16 cellular contexts compared by ENCODE assay signal in genomic region chr15:69042531-69042930, GRCh38. TPM values are rescaled to one million over a fixed set of nuclear protein-coding genes. Genes with fewer than 3 reads are reported as not detected.
DNase-seq lines count a peak whose midpoint lies in the region; ATAC-seq and TF ChIP-seq lines count a peak whose summit lies in the region.
"Had no signal": no experiment of that assay in that cellular context is flagged by ENCODE, and none has a peak within 500 bp of the region (broad histone marks: within the 10 kb centered on the region; RNA-seq: fewer than 3 reads in every experiment).

No MANE protein-coding gene starts in this region.

- no peaks in the 10 kb centered on the region for H3K36me3 Mint-ChIP-seq in activated CD4-positive, alpha-beta memory T cell treated with anti-CD3 and anti-CD28 coated beads, Interleukin-2, amount 10 ng/mL, durations not matched to agents 7 days and 5 days (ENCODE audit: low read depth)
- H3K36me3 Mint-ChIP-seq in activated CD4-positive, alpha-beta memory T cell treated with anti-CD3 and anti-CD28 coated beads for 36 hours, result no peaks in the 10 kb centered on the region
- H3K36me3 Mint-ChIP-seq in osteocyte (ENCODE audit: unreplicated experiment), result no peaks in the 10 kb centered on the region
- H3K36me3 Mint-ChIP-seq: CD8-positive, alpha-beta memory T cell had no signal

- H3K36me3 ChIP-seq in heart right ventricle, result no peaks in the 10 kb centered on the region
- H3K36me3 ChIP-seq: HAP-1 had no signal

- TF ChIP-seq CTCF in heart right ventricle (IDR thresholded peaks at IDR 0.05), result no peak
- no peak for TF ChIP-seq CTCF in osteocyte (IDR thresholded peaks at IDR 0.05)

- no peak overlapping the region for H3K4me3 Mint-ChIP-seq in activated CD4-positive, alpha-beta memory T cell treated with anti-CD3 and anti-CD28 coated beads, Interleukin-2, amount 10 ng/mL, durations not matched to agents 7 days and 5 days
- no peak overlapping the region for H3K4me3 Mint-ChIP-seq in activated CD4-positive, alpha-beta memory T cell treated with anti-CD3 and anti-CD28 coated beads for 36 hours
- H3K4me3 Mint-ChIP-seq in osteocyte (ENCODE audit: unreplicated experiment), result no peak overlapping the region
- H3K4me3 Mint-ChIP-seq: CD8-positive, alpha-beta memory T cell had no signal

- 92 to 97% methylated on average over 5 of the region's 5 CpGs for WGBS in heart right ventricle, 2 donors

- H3K27me3 Mint-ChIP-seq in activated CD4-positive, alpha-beta memory T cell treated with anti-CD3 and anti-CD28 coated beads, Interleukin-2, amount 10 ng/mL, durations not matched to agents 7 days and 5 days, result peaks cover 2% of the 10 kb centered on the region
- H3K27me3 Mint-ChIP-seq in activated CD4-positive, alpha-beta memory T cell treated with anti-CD3 and anti-CD28 coated beads for 36 hours, result peaks cover under 1% of the 10 kb centered on the region
- no peaks in the 10 kb centered on the region for H3K27me3 Mint-ChIP-seq in osteocyte (ENCODE audit: unreplicated experiment)

- no peak overlapping the region for H3K27ac Mint-ChIP-seq in activated CD4-positive, alpha-beta memory T cell treated with anti-CD3 and anti-CD28 coated beads, Interleukin-2, amount 10 ng/mL, durations not matched to agents 7 days and 5 days
- no peak overlapping the region for H3K27ac Mint-ChIP-seq in activated CD4-positive, alpha-beta memory T cell treated with anti-CD3 and anti-CD28 coated beads for 36 hours
- no peak overlapping the region for H3K27ac Mint-ChIP-seq in osteocyte (ENCODE audit: unreplicated experiment)
- H3K27ac Mint-ChIP-seq: CD8-positive, alpha-beta memory T cell had no signal

- H3K27me3 ChIP-seq in heart right ventricle, result peaks cover 0 to 2% (median 0%) of the 10 kb centered on the region in 7 donors

- peaks cover 0 to 5% (median 0%) of the 10 kb centered on the region in 9 donors for H3K4me1 ChIP-seq in heart right ventricle
- H3K4me1 ChIP-seq: Caco-2 had no signal

- POLR2A ChIA-PET in activated CD4-positive, alpha-beta memory T cell treated with anti-CD3 and anti-CD28 coated beads, Interleukin-2, amount 10 ng/mL, durations not matched to agents 7 days and 5 days (lab: Charles Lee), result no interaction called here
- POLR2A ChIA-PET in activated CD4-positive, alpha-beta memory T cell treated with anti-CD3 and anti-CD28 coated beads for 36 hours (lab: Charles Lee), result no interaction called here

- intact Hi-C loops in activated CD4-positive, alpha-beta memory T cell treated with anti-CD3 and anti-CD28 coated beads for 36 hours (cut with micrococcal nuclease), result no loop called here
- intact Hi-C loops in cardiac septum (cut with DNase I) (no loop called here), heart right ventricle (cut with DNase I) (no loop called here)

- no peaks in the 10 kb centered on the region for H3K9me3 ChIP-seq in heart right ventricle
- H3K9me3 ChIP-seq: Caco-2, HAP-1 had no signal

- no peaks in the 10 kb centered on the region for H3K4me1 Mint-ChIP-seq in activated CD4-positive, alpha-beta memory T cell treated with anti-CD3 and anti-CD28 coated beads, Interleukin-2, amount 10 ng/mL, durations not matched to agents 7 days and 5 days
- H3K4me1 Mint-ChIP-seq in activated CD4-positive, alpha-beta memory T cell treated with anti-CD3 and anti-CD28 coated beads for 36 hours (ENCODE audit: low read depth), result no peaks in the 10 kb centered on the region
- H3K4me1 Mint-ChIP-seq in osteocyte (ENCODE audit: unreplicated experiment), result peaks cover 13% of the 10 kb centered on the region
- H3K4me1 Mint-ChIP-seq: CD8-positive, alpha-beta memory T cell had no signal

- CTCF ChIA-PET in activated CD4-positive, alpha-beta memory T cell treated with anti-CD3 and anti-CD28 coated beads, Interleukin-2, amount 10 ng/mL, durations not matched to agents 7 days and 5 days (lab: Charles Lee), result interaction anchor here (1.6 kb wide), 1 partner anchor 10 kb away, joined by 4 read pairs; no protein-coding TSS in a partner anchor
- CTCF ChIA-PET in activated CD4-positive, alpha-beta memory T cell treated with anti-CD3 and anti-CD28 coated beads for 36 hours (lab: Charles Lee), result interaction anchor here (1.0 kb wide), 1 partner anchor 11 kb away, joined by 4 read pairs; no protein-coding TSS in a partner anchor

- H3K9me3 Mint-ChIP-seq in activated CD4-positive, alpha-beta memory T cell treated with anti-CD3 and anti-CD28 coated beads, Interleukin-2, amount 10 ng/mL, durations not matched to agents 7 days and 5 days, result no peaks in the 10 kb centered on the region
- H3K9me3 Mint-ChIP-seq in activated CD4-positive, alpha-beta memory T cell treated with anti-CD3 and anti-CD28 coated beads for 36 hours, result no peaks in the 10 kb centered on the region
- no peaks in the 10 kb centered on the region for H3K9me3 Mint-ChIP-seq in osteocyte (ENCODE audit: unreplicated experiment)
- H3K9me3 Mint-ChIP-seq: CD8-positive, alpha-beta memory T cell had no signal

- ATAC-seq in heart right ventricle, result no peak

- H3K4me3 ChIP-seq in heart right ventricle, result no peak overlapping the region
- H3K4me3 ChIP-seq: HAP-1 had no signal

- H3K27ac ChIP-seq in heart right ventricle, result no peak overlapping the region
- H3K27ac ChIP-seq: 22Rv1 had no signal

- peak; percentile 6 for DNase-seq in activated CD4-positive, alpha-beta memory T cell treated with anti-CD3 and anti-CD28 coated beads, Interleukin-2, amount 10 ng/mL, durations not matched to agents 7 days and 5 days
- no peak for DNase-seq in activated CD4-positive, alpha-beta memory T cell treated with anti-CD3 and anti-CD28 coated beads for 36 hours
- peak; percentile 33 for DNase-seq in cardiac septum (ENCODE audit: low spot score)
- no peak for DNase-seq in heart right ventricle
- DNase-seq in osteocyte (ENCODE audit: extremely low spot score, unreplicated experiment), result peak; percentile 49
- no peak for DNase-seq in anterior cingulate cortex (lab: John Stamatoyannopoulos, UW)
- no peak for DNase-seq in HK-2 (ENCODE audit: unreplicated experiment)
- DNase-seq in activated CD4-positive, alpha-beta T cell treated with anti-CD3 and anti-CD28 coated beads, Interleukin-2, amount 50 U/mL, for 1 hour, result no peak
- DNase-seq: Caco-2; CD8-positive, alpha-beta memory T cell; DND-41; GDM1 had no signal

RNA-seq across cellular contexts. Expression of gene NOX5, which starts 28.0 kb away (rescaled TPM):
- total RNA-seq in activated CD4-positive, alpha-beta memory T cell treated with anti-CD3 and anti-CD28 coated beads, Interleukin-2, amount 10 ng/mL, durations not matched to agents 7 days and 5 days, result not detected
- total RNA-seq in activated CD4-positive, alpha-beta memory T cell treated with anti-CD3 and anti-CD28 coated beads for 36 hours, result under 1 TPM in 1 of 2 experiments, not detected in 1; 0.02 TPM
- total RNA-seq in cardiac septum (not detected), heart right ventricle (under 1 TPM in 6 of 10 donors, not detected in 4; 0.06 to 0.30 (median 0.18) TPM), osteocyte (not detected in 2 replicates)
- under 1 TPM; 0.06 to 0.37 TPM for polyA plus RNA-seq in heart right ventricle
- total RNA-seq: A673; CD8-positive, alpha-beta memory T cell; H1 had no signal
- polyA plus RNA-seq: CD8-positive, alpha-beta memory T cell had no signal

Comparison
In these comparisons a context has a peak if more than half of its experiments do, and no peak if none do; other contexts are left out.
1. DNase-seq: peak in activated CD4-positive, alpha-beta memory T cell treated with anti-CD3 and anti-CD28 coated beads, Interleukin-2, amount 10 ng/mL, durations not matched to agents 7 days and 5 days (single experiment), cardiac septum (single experiment) and osteocyte (single experiment); none in activated CD4-positive, alpha-beta memory T cell treated with anti-CD3 and anti-CD28 coated beads for 36 hours (single experiment), heart right ventricle (0 of 2), anterior cingulate cortex (0 of 58), HK-2 (single experiment) and activated CD4-positive, alpha-beta T cell treated with anti-CD3 and anti-CD28 coated beads, Interleukin-2, amount 50 U/mL, for 1 hour (single experiment).